1 cellular context compared by ENCODE assay signal in the genomic region with DNA sequence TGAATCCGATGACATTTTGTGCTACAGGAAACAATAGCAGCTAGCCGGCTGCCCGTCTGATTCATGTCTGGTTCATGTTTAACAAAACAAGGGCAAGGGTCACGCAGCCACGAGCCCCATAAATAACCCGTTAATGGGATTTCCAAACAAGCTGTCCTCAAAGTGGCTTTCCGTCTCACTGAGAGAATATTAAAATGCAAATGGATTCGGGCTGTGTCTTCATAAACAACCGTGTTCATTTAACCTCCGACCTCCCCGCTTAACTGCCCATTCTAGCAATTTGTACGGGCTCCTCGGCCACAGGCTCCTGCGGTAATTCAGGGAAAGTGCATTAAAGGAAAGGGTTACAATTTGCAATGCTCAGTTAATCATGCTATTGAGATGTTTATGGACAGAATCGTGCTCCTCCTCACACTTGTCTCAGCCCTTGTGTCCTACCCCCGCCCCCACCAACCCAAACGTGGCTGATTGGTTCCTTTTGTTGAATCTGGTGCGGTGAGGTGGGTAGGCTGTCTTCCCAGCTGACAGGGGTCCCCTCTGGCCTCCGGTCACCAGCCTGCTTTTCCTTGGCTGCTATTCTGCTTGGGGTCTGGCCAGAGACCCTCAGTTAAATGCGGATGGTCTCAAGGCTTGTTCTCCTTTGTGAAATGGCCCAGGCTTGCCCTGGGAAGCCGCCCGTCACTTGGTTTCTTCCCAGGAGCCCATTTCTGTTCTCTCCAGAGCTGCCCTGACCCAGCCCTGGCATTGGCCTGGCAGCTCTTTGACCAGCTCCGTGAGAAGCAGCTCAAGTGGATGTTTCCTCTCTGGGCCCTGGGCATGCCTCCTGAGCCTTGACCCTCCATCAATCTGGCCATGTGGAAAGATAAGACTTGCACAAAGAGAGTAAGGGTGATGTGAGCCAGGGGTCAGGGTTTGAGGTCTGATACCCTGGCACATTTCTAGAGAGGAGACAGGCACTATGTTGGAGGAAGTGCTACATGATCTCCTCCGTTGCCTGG.
A peak's percentile ranks its signal among the peaks of the same experiment; 100 is the strongest.
TF ChIP-seq lines count a peak whose summit lies in the region.

No MANE protein-coding gene starts in this region.

TF ChIP-seq in HepG2, 621 proteins besides CTCF, POLR2A, EP300 and RAD21 (continued from another document):
- TF ChIP-seq, protein P1, sequence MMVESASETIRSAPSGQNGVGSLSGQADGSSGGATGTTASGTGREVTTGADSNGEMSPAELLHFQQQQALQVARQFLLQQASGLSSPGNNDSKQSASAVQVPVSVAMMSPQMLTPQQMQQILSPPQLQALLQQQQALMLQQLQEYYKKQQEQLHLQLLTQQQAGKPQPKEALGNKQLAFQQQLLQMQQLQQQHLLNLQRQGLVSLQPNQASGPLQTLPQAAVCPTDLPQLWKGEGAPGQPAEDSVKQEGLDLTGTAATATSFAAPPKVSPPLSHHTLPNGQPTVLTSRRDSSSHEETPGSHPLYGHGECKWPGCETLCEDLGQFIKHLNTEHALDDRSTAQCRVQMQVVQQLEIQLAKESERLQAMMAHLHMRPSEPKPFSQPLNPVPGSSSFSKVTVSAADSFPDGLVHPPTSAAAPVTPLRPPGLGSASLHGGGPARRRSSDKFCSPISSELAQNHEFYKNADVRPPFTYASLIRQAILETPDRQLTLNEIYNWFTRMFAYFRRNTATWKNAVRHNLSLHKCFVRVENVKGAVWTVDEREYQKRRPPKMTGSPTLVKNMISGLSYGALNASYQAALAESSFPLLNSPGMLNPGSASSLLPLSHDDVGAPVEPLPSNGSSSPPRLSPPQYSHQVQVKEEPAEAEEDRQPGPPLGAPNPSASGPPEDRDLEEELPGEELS (CRISPR knock-in tag; IDR thresholded peaks at IDR 0.05), result peak; percentile 74
- TF ChIP-seq ZNF138 (CRISPR knock-in tag; IDR thresholded peaks at IDR 0.05; ENCODE audit: low read depth) (no peak), ARNT2 (CRISPR knock-in tag; IDR thresholded peaks at IDR 0.05; ENCODE audit: low read depth) (no peak), SOX13 (IDR thresholded peaks at IDR 0.05) (no peak; the same call in 1 of the 2 replicates), SOX13 (CRISPR knock-in tag; conservative IDR thresholded peaks at IDR 0.05 in 1 of 2, IDR thresholded peaks at IDR 0.05 in 1 of 2) (peak in 1 of 2 experiments; percentile 83; a peak in 2 of 4 replicates), CC2D1A (CRISPR knock-in tag; IDR thresholded peaks at IDR 0.05) (no peak), BRD4 (CRISPR knock-in tag; IDR thresholded peaks at IDR 0.05) (no peak), ZBTB38 (CRISPR knock-in tag; IDR thresholded peaks at IDR 0.05) (no peak), DPF2 (CRISPR knock-in tag; IDR thresholded peaks at IDR 0.05; ENCODE audit: borderline replicate concordance, low read depth) (no peak), MBD4 (IDR thresholded peaks at IDR 0.05; ENCODE audit: borderline replicate concordance, low read length) (no peak), MIER3 (CRISPR knock-in tag; IDR thresholded peaks at IDR 0.05; ENCODE audit: borderline replicate concordance) (no peak), ZNF816 (CRISPR knock-in tag; IDR thresholded peaks at IDR 0.05; ENCODE audit: borderline replicate concordance) (no peak), FOXP1 (IDR thresholded peaks at IDR 0.05) (no peak), FOXP1 (CRISPR knock-in tag; IDR thresholded peaks at IDR 0.05) (peak; percentile 59), U2AF2 (IDR thresholded peaks at IDR 0.05; ENCODE audit: low read depth, low read length) (no peak)
- TF ChIP-seq, protein P2, sequence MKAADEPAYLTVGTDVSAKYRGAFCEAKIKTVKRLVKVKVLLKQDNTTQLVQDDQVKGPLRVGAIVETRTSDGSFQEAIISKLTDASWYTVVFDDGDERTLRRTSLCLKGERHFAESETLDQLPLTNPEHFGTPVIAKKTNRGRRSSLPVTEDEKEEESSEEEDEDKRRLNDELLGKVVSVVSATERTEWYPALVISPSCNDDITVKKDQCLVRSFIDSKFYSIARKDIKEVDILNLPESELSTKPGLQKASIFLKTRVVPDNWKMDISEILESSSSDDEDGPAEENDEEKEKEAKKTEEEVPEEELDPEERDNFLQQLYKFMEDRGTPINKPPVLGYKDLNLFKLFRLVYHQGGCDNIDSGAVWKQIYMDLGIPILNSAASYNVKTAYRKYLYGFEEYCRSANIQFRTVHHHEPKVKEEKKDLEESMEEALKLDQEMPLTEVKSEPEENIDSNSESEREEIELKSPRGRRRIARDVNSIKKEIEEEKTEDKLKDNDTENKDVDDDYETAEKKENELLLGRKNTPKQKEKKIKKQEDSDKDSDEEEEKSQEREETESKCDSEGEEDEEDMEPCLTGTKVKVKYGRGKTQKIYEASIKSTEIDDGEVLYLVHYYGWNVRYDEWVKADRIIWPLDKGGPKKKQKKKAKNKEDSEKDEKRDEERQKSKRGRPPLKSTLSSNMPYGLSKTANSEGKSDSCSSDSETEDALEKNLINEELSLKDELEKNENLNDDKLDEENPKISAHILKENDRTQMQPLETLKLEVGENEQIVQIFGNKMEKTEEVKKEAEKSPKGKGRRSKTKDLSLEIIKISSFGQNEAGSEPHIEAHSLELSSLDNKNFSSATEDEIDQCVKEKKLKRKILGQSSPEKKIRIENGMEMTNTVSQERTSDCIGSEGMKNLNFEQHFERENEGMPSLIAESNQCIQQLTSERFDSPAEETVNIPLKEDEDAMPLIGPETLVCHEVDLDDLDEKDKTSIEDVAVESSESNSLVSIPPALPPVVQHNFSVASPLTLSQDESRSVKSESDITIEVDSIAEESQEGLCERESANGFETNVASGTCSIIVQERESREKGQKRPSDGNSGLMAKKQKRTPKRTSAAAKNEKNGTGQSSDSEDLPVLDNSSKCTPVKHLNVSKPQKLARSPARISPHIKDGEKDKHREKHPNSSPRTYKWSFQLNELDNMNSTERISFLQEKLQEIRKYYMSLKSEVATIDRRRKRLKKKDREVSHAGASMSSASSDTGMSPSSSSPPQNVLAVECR (CRISPR knock-in tag; IDR thresholded peaks at IDR 0.05; ENCODE audit: borderline replicate concordance), result no peak
- TF ChIP-seq, protein P3, sequence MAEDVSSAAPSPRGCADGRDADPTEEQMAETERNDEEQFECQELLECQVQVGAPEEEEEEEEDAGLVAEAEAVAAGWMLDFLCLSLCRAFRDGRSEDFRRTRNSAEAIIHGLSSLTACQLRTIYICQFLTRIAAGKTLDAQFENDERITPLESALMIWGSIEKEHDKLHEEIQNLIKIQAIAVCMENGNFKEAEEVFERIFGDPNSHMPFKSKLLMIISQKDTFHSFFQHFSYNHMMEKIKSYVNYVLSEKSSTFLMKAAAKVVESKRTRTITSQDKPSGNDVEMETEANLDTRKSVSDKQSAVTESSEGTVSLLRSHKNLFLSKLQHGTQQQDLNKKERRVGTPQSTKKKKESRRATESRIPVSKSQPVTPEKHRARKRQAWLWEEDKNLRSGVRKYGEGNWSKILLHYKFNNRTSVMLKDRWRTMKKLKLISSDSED (CRISPR knock-in tag; IDR thresholded peaks at IDR 0.05), result no peak
TF ChIP-seq in HepG2: peak in this region for 43.
